1 cellular context compared by ENCODE assay signal in genomic region chr3:100875239-100875638, GRCh38.
TF ChIP-seq lines count a peak whose summit lies in the region.

No MANE protein-coding gene starts in this region.

TF ChIP-seq in HepG2, 621 proteins besides CTCF, POLR2A, EP300 and RAD21 (continued from another document):
- TF ChIP-seq CENPBD1 (CRISPR knock-in tag; IDR thresholded peaks at IDR 0.05; ENCODE audit: borderline replicate concordance, low read depth) (no peak), DRAP1 (CRISPR knock-in tag; IDR thresholded peaks at IDR 0.05) (no peak), MYC (CRISPR knock-in tag; IDR thresholded peaks at IDR 0.05; ENCODE audit: borderline replicate concordance) (no peak), NR3C1 (CRISPR knock-in tag; IDR thresholded peaks at IDR 0.05) (no peak), HOXA9 (CRISPR knock-in tag; IDR thresholded peaks at IDR 0.05; ENCODE audit: borderline replicate concordance) (no peak), ZNF792 (CRISPR knock-in tag; IDR thresholded peaks at IDR 0.05) (no peak), AKAP8 (CRISPR knock-in tag; IDR thresholded peaks at IDR 0.05) (no peak), HNF4G (IDR thresholded peaks at IDR 0.05; ENCODE audit: borderline replicate concordance, low read depth, low read length) (no peak), HNF4G (CRISPR knock-in tag; IDR thresholded peaks at IDR 0.05; ENCODE audit: borderline replicate concordance, low read depth) (no peak)
TF ChIP-seq in HepG2: peak in this region for 0.
